In the genomic region with DNA sequence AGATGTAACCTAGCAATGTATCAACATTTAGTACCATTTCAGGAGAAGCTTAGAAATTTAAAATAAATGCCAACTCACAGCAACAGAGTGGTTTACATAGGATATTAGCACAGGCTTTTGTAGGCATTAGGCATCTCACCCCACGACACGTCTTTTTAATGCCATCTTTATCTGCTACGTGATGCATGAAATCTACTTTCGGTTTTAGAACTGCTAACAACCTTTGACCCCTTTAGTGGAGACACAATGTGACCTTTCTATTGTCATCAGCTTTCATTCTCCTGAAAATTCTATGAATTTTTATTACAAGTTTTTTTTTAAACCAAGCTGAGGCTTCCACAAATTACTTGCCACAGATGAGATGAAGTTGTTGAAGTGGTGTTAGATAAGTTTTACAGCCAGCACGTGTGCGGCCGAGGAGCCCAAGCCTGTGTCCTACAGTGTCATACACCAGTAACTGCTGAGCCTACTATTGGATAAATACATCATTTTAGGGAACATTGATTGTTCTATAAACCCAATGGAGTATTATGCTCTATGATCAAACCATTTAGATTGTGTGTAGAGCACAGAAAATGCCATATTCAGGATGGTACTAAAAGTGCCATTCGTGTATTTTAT, we compare ENCODE assay signal across 16 cellular contexts.
DNase-seq lines count a peak whose midpoint lies in the region; ATAC-seq, FAIRE-seq and TF ChIP-seq lines count a peak whose summit lies in the region.
"Had no signal": no experiment of that assay in that cellular context is flagged by ENCODE, and none has a peak within 500 bp of the region (broad histone marks: within the 10 kb centered on the region; RNA-seq: fewer than 3 reads in every experiment).

No MANE protein-coding gene starts in this region.

- H3K9me3 ChIP-seq in K562 (replicated peaks; ENCODE audit: control insufficient read depth, insufficient read depth, low read depth, low read length) (no peaks in the 10 kb centered on the region), neural progenitor cell (ENCODE audit: low read depth) (no peaks in the 10 kb centered on the region)

- no peak overlapping the region for H3K27ac Mint-ChIP-seq in neural progenitor cell
- no peak overlapping the region for H3K27ac Mint-ChIP-seq in stimulated activated naive B cell treated with anti-CD40 and anti-IgM and Interleukin-4, amounts not matched to agents 10 μg/mL and 1 μg/mL and 100 μg/mL, for 72 hours
- H3K27ac Mint-ChIP-seq: IgD-negative memory B cell had no signal

- in situ Hi-C loops in K562 (cut with MboI) = no loop called here

- H3K27me3 Mint-ChIP-seq in neural progenitor cell (ENCODE audit: insufficient read depth, low read depth) = no peaks in the 10 kb centered on the region
- H3K27me3 Mint-ChIP-seq in stimulated activated naive B cell treated with anti-CD40 and anti-IgM and Interleukin-4, amounts not matched to agents 10 μg/mL and 1 μg/mL and 100 μg/mL, for 72 hours = no peaks in the 10 kb centered on the region
- H3K27me3 Mint-ChIP-seq: CD4-positive, CD25-positive, alpha-beta regulatory T cell; IgD-negative memory B cell had no signal

- H3K4me3 ChIP-seq in K562 = no peak overlapping the region
- no peak overlapping the region for H3K4me3 ChIP-seq in neural progenitor cell
- H3K4me3 ChIP-seq: BLaER1 treated with 17β-estradiol and CSF1 and Interleukin-3, amounts not matched to agents 10 nM and 100 nM; GM23248 had no signal

- POLR2A ChIA-PET in K562 (lab: Yijun Ruan, JAX) = interaction anchor here (1.1 kb wide), 1 partner anchor 15 kb away, joined by 4 read pairs; no protein-coding TSS in a partner anchor

- 49% methylated on average over 8 of the region's 8 CpGs for WGBS in K562 (ENCODE audit: insufficient coverage, low coverage, missing lambda C conversion rate)

- H2AFZ ChIP-seq in K562 (ENCODE audit: low read depth, low read length) = no peak overlapping the region
- no peak overlapping the region for H2AFZ ChIP-seq in neural progenitor cell (replicated peaks)
- H2AFZ ChIP-seq: GM23248 had no signal

- H3K27ac ChIP-seq in K562 (ENCODE audit: extremely low read depth, low read depth, low read length) = no peak overlapping the region
- H3K27ac ChIP-seq in neural progenitor cell = no peak overlapping the region
- H3K27ac ChIP-seq: BLaER1 treated with 17β-estradiol and CSF1 and Interleukin-3, amounts not matched to agents 10 nM and 100 nM; GM23248 had no signal

- DNase-seq in Right ventricle myocardium superior = no peak
- DNase-seq in left cardiac atrium = no peak
- peak; percentile 34 for DNase-seq in HuH-7 (ENCODE audit: low spot score)
- no peak for DNase-seq in K562 (ENCODE audit: extremely low read depth in 1 of 4, low spot score in 3 of 4)
- peak; percentile 37 for DNase-seq in neural progenitor cell (ENCODE audit: low spot score)
- no peak for DNase-seq in stimulated activated naive B cell treated with anti-CD40 and anti-IgM and Interleukin-4, amounts not matched to agents 10 μg/mL and 1 μg/mL and 100 μg/mL, for 72 hours
- DNase-seq in GM20000 (ENCODE audit: low spot score) = no peak
- DNase-seq in pons (ENCODE audit: low spot score) = no peak
- DNase-seq: 8988T, DMS 273 treated with DMSO at 0.1 percent for 48 hours, GM23248, H7 had no signal

- H3K36me3 Mint-ChIP-seq in neural progenitor cell = no peaks in the 10 kb centered on the region
- peaks cover 8 to 22% of the 10 kb centered on the region in 2 donors for H3K36me3 Mint-ChIP-seq in stimulated activated naive B cell treated with anti-CD40 and anti-IgM and Interleukin-4, amounts not matched to agents 10 μg/mL and 1 μg/mL and 100 μg/mL, for 72 hours

- no peak for TF ChIP-seq RAD21 in K562 (CRISPR knock-in tag; conservative IDR thresholded peaks at IDR 0.05 in 1 of 2, IDR thresholded peaks at IDR 0.05 in 1 of 2)

- ATAC-seq in Right ventricle myocardium superior (ENCODE audit: poor library complexity) = peak; percentile 56
- ATAC-seq in left cardiac atrium = no peak
- no peak for ATAC-seq in K562
- no peak for ATAC-seq in stimulated activated naive B cell treated with anti-CD40 and anti-IgM and Interleukin-4, amounts not matched to agents 10 μg/mL and 1 μg/mL and 100 μg/mL, for 72 hours (replicated peaks)

- H3K9me3 Mint-ChIP-seq in neural progenitor cell = peaks cover 7% of the 10 kb centered on the region
- H3K9me3 Mint-ChIP-seq in stimulated activated naive B cell treated with anti-CD40 and anti-IgM and Interleukin-4, amounts not matched to agents 10 μg/mL and 1 μg/mL and 100 μg/mL, for 72 hours = no peaks in the 10 kb centered on the region
- H3K9me3 Mint-ChIP-seq: IgD-negative memory B cell had no signal

- H3K36me3 ChIP-seq in K562 (ENCODE audit: control insufficient read depth, insufficient read depth, low read length) = no peaks in the 10 kb centered on the region
- no peaks in the 10 kb centered on the region for H3K36me3 ChIP-seq in neural progenitor cell

- no peak overlapping the region for H3K4me3 Mint-ChIP-seq in neural progenitor cell
- H3K4me3 Mint-ChIP-seq in stimulated activated naive B cell treated with anti-CD40 and anti-IgM and Interleukin-4, amounts not matched to agents 10 μg/mL and 1 μg/mL and 100 μg/mL, for 72 hours = no peak overlapping the region
- H3K4me3 Mint-ChIP-seq: CD4-positive, CD25-positive, alpha-beta regulatory T cell; IgD-negative memory B cell had no signal

- peaks cover 14% of the 10 kb centered on the region for H3K4me1 Mint-ChIP-seq in neural progenitor cell
- no peaks in the 10 kb centered on the region for H3K4me1 Mint-ChIP-seq in stimulated activated naive B cell treated with anti-CD40 and anti-IgM and Interleukin-4, amounts not matched to agents 10 μg/mL and 1 μg/mL and 100 μg/mL, for 72 hours

- no peak overlapping the region for H3K9ac ChIP-seq in K562 (ENCODE audit: insufficient read depth in 1 of 2, low read depth in 2 of 2, low read length in 2 of 2)
- H3K9ac ChIP-seq in neural progenitor cell = no peak overlapping the region
- H3K9ac ChIP-seq: BLaER1 treated with 17β-estradiol and CSF1 and Interleukin-3, amounts not matched to agents 10 nM and 100 nM; GM23248 had no signal

- no peaks in the 10 kb centered on the region for H3K79me2 ChIP-seq in K562 (ENCODE audit: control insufficient read depth, insufficient read depth, low read length)
- H3K79me2 ChIP-seq in neural progenitor cell (ENCODE audit: low read depth) = no peaks in the 10 kb centered on the region

- H3F3A ChIP-seq in neural progenitor cell (ENCODE audit: low read depth) = no peaks in the 10 kb centered on the region

- no peak for TF ChIP-seq EP300 in K562 (IDR thresholded peaks at IDR 0.05; ENCODE audit: low read length)

- intact Hi-C loops in Right ventricle myocardium superior (cut with DNase I) (no loop called here), left cardiac atrium (cut with DNase I) (no loop called here), K562 (cut with micrococcal nuclease) (no loop called here)

- no peaks in the 10 kb centered on the region for H4K20me1 ChIP-seq in K562 (replicated peaks; ENCODE audit: control insufficient read depth, insufficient read depth, low read length)
- H4K20me1 ChIP-seq in neural progenitor cell (ENCODE audit: low read depth) = no peaks in the 10 kb centered on the region
- H4K20me1 ChIP-seq: BLaER1 treated with 17β-estradiol and CSF1 and Interleukin-3, amounts not matched to agents 10 nM and 100 nM had no signal

- H3K4me1 ChIP-seq in K562 (replicated peaks in 1 of 2; ENCODE audit: control insufficient read depth in 2 of 2, insufficient read depth in 2 of 2, low read length in 2 of 2) (no peaks in the 10 kb centered on the region), neural progenitor cell (peaks cover 5% of the 10 kb centered on the region)
- H3K4me1 ChIP-seq: BLaER1 treated with 17β-estradiol and CSF1 and Interleukin-3, amounts not matched to agents 10 nM and 100 nM had no signal

- no TSS peak for BruUV-seq in K562 (replicated peaks; lab: Mats Ljungman, UMichigan)

- TF ChIP-seq POLR2A in K562 (conservative IDR thresholded peaks at IDR 0.05) = no peak

- no peaks in the 10 kb centered on the region for H3K9me1 ChIP-seq in K562 (ENCODE audit: control insufficient read depth, insufficient read depth, low read length)

- H3K4me2 ChIP-seq in K562 (ENCODE audit: insufficient read depth, low read length) = no peak overlapping the region
- H3K4me2 ChIP-seq in neural progenitor cell = no peak overlapping the region
- H3K4me2 ChIP-seq: BLaER1 treated with 17β-estradiol and CSF1 and Interleukin-3, amounts not matched to agents 10 nM and 100 nM had no signal

- no peak for FAIRE-seq in K562 (lab: Jason Lieb, UNC)
- FAIRE-seq: GM12892 had no signal

- no peak for TF ChIP-seq CTCF in K562 (IDR thresholded peaks at IDR 0.05 in 2 of 3, conservative IDR thresholded peaks at IDR 0.05 in 1 of 3; ENCODE audit: insufficient read depth in 2 of 3, low read depth in 1 of 3, low read length in 3 of 3)
- TF ChIP-seq CTCF in neural progenitor cell (IDR thresholded peaks at IDR 0.05) = no peak
- no peak for TF ChIP-seq CTCF in GM20000 (IDR thresholded peaks at IDR 0.05; ENCODE audit: extremely low read depth, missing control alignments)

- CTCF ChIA-PET in K562 (lab: Yijun Ruan, JAX; ENCODE audit: low intra/inter-chr PET ratio) = no interaction called here

- H3K27me3 ChIP-seq in K562 (ENCODE audit: control insufficient read depth in 2 of 2, insufficient read depth in 2 of 2, low read length in 2 of 2) (no peaks in the 10 kb centered on the region), neural progenitor cell (no peaks in the 10 kb centered on the region)
- H3K27me3 ChIP-seq: BLaER1 treated with 17β-estradiol and CSF1 and Interleukin-3, amounts not matched to agents 10 nM and 100 nM had no signal

TF ChIP-seq in K562, 482 proteins besides CTCF, POLR2A, EP300 and RAD21 (continues in another document):
- TF ChIP-seq FOXK2 (conservative IDR thresholded peaks at IDR 0.05 in 1 of 2, IDR thresholded peaks at IDR 0.05 in 1 of 2; ENCODE audit: low read depth in 2 of 2) (no peak), SMARCB1 (IDR thresholded peaks at IDR 0.05; ENCODE audit: insufficient read length, low read depth) (no peak)

Comparison
In these comparisons a context has a peak if more than half of its experiments do, and no peak if none do; other contexts are left out.
1. DNase-seq: peak in HuH-7 (single experiment) and neural progenitor cell (single experiment); none in Right ventricle myocardium superior (single experiment), left cardiac atrium (single experiment), K562 (0 of 4), stimulated activated naive B cell treated with anti-CD40 and anti-IgM and Interleukin-4, amounts not matched to agents 10 μg/mL and 1 μg/mL and 100 μg/mL, for 72 hours (single experiment), GM20000 (single experiment) and pons (single experiment).